Comparison of ENCODE assay signal across 23 cellular contexts in genomic region chr12:102602549-102602948, GRCh38.
"Had no signal": no experiment of that assay in that cellular context is flagged by ENCODE, and none has a peak within 500 bp of the region (broad histone marks: within the 10 kb centered on the region; RNA-seq: fewer than 3 reads in every experiment).

No MANE protein-coding gene starts in this region.

- DNase-seq: activated B cell treated with CpG ODN at 0.5 μM for 24 hours; activated CD4-positive, alpha-beta memory T cell treated with anti-CD3 and anti-CD28 coated beads, Interleukin-2, amount 10 ng/mL, durations not matched to agents 7 days and 5 days; activated CD4-positive, alpha-beta T cell treated with anti-CD3 and anti-CD28 coated beads for 36 hours; activated CD4-positive, alpha-beta T cell treated with anti-CD3 and anti-CD28 coated beads, Interleukin-2, amount 10 ng/mL, durations not matched to agents 24 days and 14 days; activated CD8-positive, alpha-beta memory T cell treated with anti-CD3 and anti-CD28 coated beads, Interleukin-2, amount 50 U/mL, for 48 hours; activated gamma-delta T cell; activated naive CD4-positive, alpha-beta T cell; activated naive CD4-positive, alpha-beta T cell treated with anti-CD3 and anti-CD28 coated beads, Interleukin-2, amount 10 ng/mL, durations not matched to agents 7 days and 5 days; activated naive CD8-positive, alpha-beta T cell treated with anti-CD3 and anti-CD28 coated beads, Interleukin-2, amount 10 ng/mL, durations not matched to agents 7 days and 5 days; activated T-cell treated with anti-CD3 and anti-CD28 coated beads for 4 hours; activated T-cell treated with anti-CD3 and anti-CD28 coated beads, Interleukin-2, amount 50 U/mL, for 24 hours; activated T-cell treated with anti-CD3 and anti-CD28 coated beads, Interleukin-2, amount 50 U/mL, for 72 hours; dorsolateral prefrontal cortex; effector memory CD4-positive, alpha-beta T cell; endodermal cell; foreskin fibroblast; T-helper 1 cell; T-helper 17 cell; T1000; WERI-Rb-1 had no signal

- ATAC-seq: activated CD4-positive, alpha-beta T cell treated with anti-CD3 and anti-CD28 coated beads for 36 hours; activated CD4-positive, CD25-positive, alpha-beta regulatory T cell treated with anti-CD3 and anti-CD28 coated beads, Interleukin-2, amount 50 U/mL, for 24 hours; activated naive CD4-positive, alpha-beta T cell treated with anti-CD3 and anti-CD28 coated beads, Interleukin-2, amount 50 U/mL, for 72 hours; activated T-cell treated with anti-CD3 and anti-CD28 coated beads, Interleukin-2, amount 50 U/mL, for 72 hours; esophagus mucosa; T-helper 17 cell had no signal
